26 cellular contexts compared by ENCODE assay signal in genomic region chr5:121763674-121764073, GRCh38.
"Had no signal": no experiment of that assay in that cellular context is flagged by ENCODE, and none has a peak within 500 bp of the region (broad histone marks: within the 10 kb centered on the region; RNA-seq: fewer than 3 reads in every experiment).

No MANE protein-coding gene starts in this region.

- H3K9me3 Mint-ChIP-seq: activated naive CD4-positive, alpha-beta T cell treated with anti-CD3 and anti-CD28 coated beads, Interleukin-2, amount 50 U/mL, for 24 hours; activated T-cell treated with anti-CD3 and anti-CD28 coated beads, Interleukin-2, amount 50 U/mL, for 24 hours; activated T-helper 1 cell treated with anti-CD3 and anti-CD28 coated beads, Interleukin-12 subunit alpha, Interleukin-12 subunit beta, Interleukin-2, Interleukin-4 antibody, amounts not matched to agents 30 ng/mL and 10 ng/mL and 1 ng/mL, durations not matched to agents 14 hours and 24 hours and 36 hours; T-helper 1 cell treated with Interleukin-12 subunit alpha and Interleukin-12 subunit beta and Interleukin-4 antibody, amounts not matched to agents 30 μg/mL and 1 μg/mL, for 36 hours; WTC11 had no signal

- H3K27ac Mint-ChIP-seq: activated CD8-positive, alpha-beta T cell treated with anti-CD3 and anti-CD28 coated beads, Interleukin-2, amount 10 ng/mL, durations not matched to agents 7 days and 5 days; activated naive CD4-positive, alpha-beta T cell treated with anti-CD3 and anti-CD28 coated beads, Interleukin-2, amount 50 U/mL, for 24 hours; activated T-cell treated with anti-CD3 and anti-CD28 coated beads, Interleukin-2, amount 50 U/mL, for 24 hours; activated T-helper 1 cell treated with anti-CD3 and anti-CD28 coated beads, Interleukin-12 subunit alpha, Interleukin-12 subunit beta, Interleukin-2, Interleukin-4 antibody, amounts not matched to agents 30 ng/mL and 10 ng/mL and 1 ng/mL, durations not matched to agents 14 hours and 24 hours and 36 hours; T-helper 1 cell treated with Interleukin-12 subunit alpha and Interleukin-12 subunit beta and Interleukin-4 antibody, amounts not matched to agents 30 μg/mL and 1 μg/mL, for 36 hours; WTC11 had no signal

- H3K27me3 Mint-ChIP-seq: activated naive CD4-positive, alpha-beta T cell treated with anti-CD3 and anti-CD28 coated beads, Interleukin-2, amount 50 U/mL, for 24 hours; activated T-cell treated with anti-CD3 and anti-CD28 coated beads, Interleukin-2, amount 50 U/mL, for 24 hours had no signal

- H3K36me3 Mint-ChIP-seq: activated naive CD4-positive, alpha-beta T cell treated with anti-CD3 and anti-CD28 coated beads, Interleukin-2, amount 50 U/mL, for 24 hours; WTC11 had no signal

- H3K4me1 Mint-ChIP-seq: activated naive CD4-positive, alpha-beta T cell treated with anti-CD3 and anti-CD28 coated beads, Interleukin-2, amount 50 U/mL, for 24 hours had no signal

- DNase-seq: activated CD4-positive, alpha-beta T cell treated with anti-CD3 and anti-CD28 coated beads for 48 hours; activated CD4-positive, alpha-beta T cell treated with anti-CD3 and anti-CD28 coated beads, Interleukin-2, amount 50 U/mL, for 4 hours; activated CD4-positive, CD25-positive, alpha-beta regulatory T cell treated with anti-CD3 and anti-CD28 coated beads, Interleukin-2, amount 50 U/mL, for 72 hours; activated CD8-positive, alpha-beta T cell treated with anti-CD3 and anti-CD28 coated beads, Interleukin-2, amount 10 ng/mL, durations not matched to agents 7 days and 5 days; activated effector memory CD4-positive, alpha-beta T cell treated with Interleukin-2 at 50 U/mL for 16 hours; activated naive CD4-positive, alpha-beta T cell; activated T-cell treated with anti-CD3 and anti-CD28 coated beads, Interleukin-2, amount 50 U/mL, for 24 hours; aorta; body of pancreas; central memory CD4-positive, alpha-beta T cell; Kasumi-1; NCI-H1092; NCI-H1417 treated with DMSO at 0.1 percent for 48 hours; NCI-H1694; NCI-H2029; NCI-H2107; NCI-H2171 treated with DMSO at 0.1 percent for 48 hours; NCI-H345; NCI-H510A; NCI-H526 treated with DMSO at 0.1 percent for 48 hours; SIG-M5; SW 1271 had no signal

- H3K4me3 Mint-ChIP-seq: activated CD8-positive, alpha-beta T cell treated with anti-CD3 and anti-CD28 coated beads, Interleukin-2, amount 10 ng/mL, durations not matched to agents 7 days and 5 days; activated naive CD4-positive, alpha-beta T cell treated with anti-CD3 and anti-CD28 coated beads, Interleukin-2, amount 50 U/mL, for 24 hours; activated T-cell treated with anti-CD3 and anti-CD28 coated beads, Interleukin-2, amount 50 U/mL, for 24 hours; activated T-helper 1 cell treated with anti-CD3 and anti-CD28 coated beads, Interleukin-12 subunit alpha, Interleukin-12 subunit beta, Interleukin-2, Interleukin-4 antibody, amounts not matched to agents 30 ng/mL and 10 ng/mL and 1 ng/mL, durations not matched to agents 14 hours and 24 hours and 36 hours; T-helper 1 cell treated with Interleukin-12 subunit alpha and Interleukin-12 subunit beta and Interleukin-4 antibody, amounts not matched to agents 30 μg/mL and 1 μg/mL, for 36 hours; WTC11 had no signal

- ATAC-seq: activated CD8-positive, alpha-beta T cell treated with anti-CD3 and anti-CD28 coated beads, Interleukin-2, amount 10 ng/mL, durations not matched to agents 7 days and 5 days; body of pancreas; WTC11 had no signal
